9 cellular contexts compared by ENCODE assay signal in genomic region chr6:35148167-35148741, GRCh38. TPM values are rescaled to one million over a fixed set of nuclear protein-coding genes. Genes with fewer than 3 reads are reported as not detected.
DNase-seq lines count a peak whose midpoint lies in the region; ATAC-seq, FAIRE-seq and TF ChIP-seq lines count a peak whose summit lies in the region.
"Had no signal": no experiment of that assay in that cellular context is flagged by ENCODE, and none has a peak within 500 bp of the region (broad histone marks: within the 10 kb centered on the region; RNA-seq: fewer than 3 reads in every experiment).

No MANE protein-coding gene starts in this region.

- no peak overlapping the region for H3K23ac ChIP-seq in H1 (ENCODE audit: insufficient read length)

- H3K79me2 ChIP-seq in H1 (ENCODE audit: control insufficient read depth in 1 of 2, insufficient read depth in 2 of 2, low read length in 2 of 2), result no peaks in the 10 kb centered on the region

- H4K91ac ChIP-seq in H1 (replicated peaks; ENCODE audit: insufficient read length, low read length), result no peak overlapping the region

- no peak overlapping the region for H2AFZ ChIP-seq in H1 (ENCODE audit: low read length)

- H4K8ac ChIP-seq in H1 (ENCODE audit: extremely low read depth, insufficient read depth, low read length), result no peak overlapping the region

- ATAC-seq in GM18868 (IDR thresholded peaks at IDR 0.05; ENCODE audit: unreplicated experiment) (peak; percentile 45), HG03108 (IDR thresholded peaks at IDR 0.05; ENCODE audit: unreplicated experiment) (no peak)

- no peak overlapping the region for H3K4ac ChIP-seq in H1 (replicated peaks; ENCODE audit: insufficient read length, low read depth, low read length)

- peak in 1 of 2 experiments; percentile 54; a peak in 1 of 3 replicates for TF ChIP-seq EP300 in H1 (IDR thresholded peaks at IDR 0.05; ENCODE audit: borderline replicate concordance in 1 of 2, low read depth in 2 of 2, low read length in 2 of 2)

- H2BK5ac ChIP-seq in H1 (ENCODE audit: low read depth, low read length), result no peak overlapping the region

- no peak overlapping the region for H4K5ac ChIP-seq in H1 (ENCODE audit: insufficient read length, low read depth, low read length)

- H2BK12ac ChIP-seq in H1 (ENCODE audit: low read depth, low read length), result no peak overlapping the region

- DNase-seq in RKO (ENCODE audit: low spot score) (peak; percentile 66), H1 (ENCODE audit: low read depth in 1 of 2, low spot score in 2 of 2) (peak; percentile 60 to 70), mucosa of gallbladder (ENCODE audit: low spot score) (no peak), MV-4-11 (lab: John Stamatoyannopoulos, UW) (no peak), GM19239 (ENCODE audit: insufficient read length, low spot score) (no peak)

- TF ChIP-seq RAD21 in H1 (IDR thresholded peaks at IDR 0.05 in 1 of 2, conservative IDR thresholded peaks at IDR 0.05 in 1 of 2; ENCODE audit: low read depth in 2 of 2, low read length in 2 of 2), result peak in 1 of 2 experiments; percentile 13; a peak in 2 of 4 replicates

- H3K4me3 ChIP-seq in H1 (ENCODE audit: extremely low read depth in 1 of 4, insufficient read depth in 2 of 4, low read depth in 3 of 4, low read length in 4 of 4) (peak overlapping the region in 1 of 4 experiments; percentile 19; a peak in 2 of 8 replicates), skeletal muscle satellite cell (ENCODE audit: low read length) (peak overlapping the region; percentile 38)

- H3K36me3 ChIP-seq in H1 (ENCODE audit: control insufficient read depth in 2 of 4, insufficient read depth in 4 of 4, low read length in 3 of 4), result no peaks in the 10 kb centered on the region
- H3K36me3 ChIP-seq in skeletal muscle satellite cell (ENCODE audit: insufficient read depth, low read length), result no peaks in the 10 kb centered on the region

- peak overlapping the region; percentile 48 to 51 for H3K4me2 ChIP-seq in H1 (ENCODE audit: insufficient read depth in 1 of 2, low read depth in 2 of 2, low read length in 2 of 2)
- H3K4me2 ChIP-seq in skeletal muscle satellite cell (ENCODE audit: low read length), result peak overlapping the region; percentile 73

- H3K4me1 ChIP-seq in H1 (replicated peaks in 1 of 4; ENCODE audit: control insufficient read depth in 3 of 4, insufficient read depth in 4 of 4, low read length in 3 of 4), result peaks cover 0 to 10% (median 7%) of the 10 kb centered on the region in 4 experiments; a peak in 5 of 7 replicates
- peaks cover 52% of the 10 kb centered on the region for H3K4me1 ChIP-seq in skeletal muscle satellite cell (ENCODE audit: control insufficient read depth, insufficient read depth, low read length)

- POLR2A ChIA-PET in H1 (lab: Charles Lee; ENCODE audit: partially characterized antibody), result interaction anchor here (0.9 to 1.3 kb wide), 5 partner anchors 24 to 91 kb away, joined by 3 to 4 read pairs (median 3); no protein-coding TSS in a partner anchor

- no peak overlapping the region for H2BK20ac ChIP-seq in H1 (ENCODE audit: low read length)

- no peak overlapping the region for H2AK5ac ChIP-seq in H1 (ENCODE audit: low read depth, low read length)

- H3K27me3 ChIP-seq in H1 (replicated peaks in 1 of 4; ENCODE audit: control insufficient read depth in 3 of 4, extremely low read depth in 1 of 4, insufficient read depth in 3 of 4, low read length in 3 of 4) (peaks cover 0 to 14% (median 9%) of the 10 kb centered on the region in 4 experiments; a peak in 4 of 7 replicates), skeletal muscle satellite cell (ENCODE audit: control insufficient read depth, insufficient read depth, low read length) (no peaks in the 10 kb centered on the region)

- H3K14ac ChIP-seq in H1 (ENCODE audit: insufficient read length), result no peak overlapping the region

- H3K56ac ChIP-seq in H1 (replicated peaks; ENCODE audit: insufficient read length, low read depth, low read length), result no peak overlapping the region

- H2BK120ac ChIP-seq in H1 (replicated peaks; ENCODE audit: low read depth, low read length), result no peak overlapping the region

- FAIRE-seq in H1 (lab: Jason Lieb, UNC) (peak; percentile 95), GM19239 (lab: Jason Lieb, UNC) (no peak)

- no peak for TF ChIP-seq POLR2A in H1 (IDR thresholded peaks at IDR 0.05; ENCODE audit: control extremely low read depth in 1 of 2, low read depth in 2 of 2, low read length in 2 of 2)

- no peak overlapping the region for H2BK15ac ChIP-seq in H1 (ENCODE audit: low read length)

- H3K9me3 ChIP-seq in H1 (ENCODE audit: insufficient read depth in 2 of 2, low read depth in 1 of 2, low read length in 1 of 2), result no peaks in the 10 kb centered on the region
- no peaks in the 10 kb centered on the region for H3K9me3 ChIP-seq in skeletal muscle satellite cell (replicated peaks; ENCODE audit: low read length)

- 5% methylated on average over 8 of the region's 8 CpGs; no CpG with 5 or more reads in 1 of the 2 experiments for WGBS in H1 (ENCODE audit: extremely low coverage in 1 of 2, insufficient coverage in 1 of 2, insufficient read length in 1 of 2, insufficient replicate concordance in 2 of 2, low coverage in 1 of 2, low lambda C conversion rate in 2 of 2, missing lambda C conversion rate in 1 of 2), 2 experiments

- CTCF ChIA-PET in H1 (lab: Charles Lee; ENCODE audit: partially characterized antibody), result interaction anchor here (0.6 to 7.3 kb wide), 17 partner anchors 10 to 495 kb away, joined by 3 to 118 read pairs (median 4); no protein-coding TSS in a partner anchor

- no peak overlapping the region for H3K9ac ChIP-seq in H1 (replicated peaks in 1 of 4; ENCODE audit: extremely low read depth in 1 of 4, low read depth in 3 of 4, low read length in 3 of 4)
- H3K9ac ChIP-seq in skeletal muscle satellite cell (ENCODE audit: low read depth, low read length), result peak overlapping the region; percentile 3

- no peaks in the 10 kb centered on the region; the same call in 1 of the 2 replicates for H3K23me2 ChIP-seq in H1 (ENCODE audit: low read depth, low read length)

- H3K18ac ChIP-seq in H1 (ENCODE audit: extremely low read depth, low read length), result no peak overlapping the region

- no peaks in the 10 kb centered on the region for H3K79me1 ChIP-seq in H1 (ENCODE audit: low read depth, low read length)

- H4K20me1 ChIP-seq in H1 (replicated peaks in 1 of 2; ENCODE audit: control insufficient read depth in 1 of 2, insufficient read depth in 2 of 2, low read length in 2 of 2), result no peaks in the 10 kb centered on the region

- no peak for TF ChIP-seq CTCF in H1 (IDR thresholded peaks at IDR 0.05; ENCODE audit: control extremely low read depth in 1 of 3, insufficient read depth in 1 of 3, low read depth in 1 of 3, low read length in 3 of 3)

- no peak overlapping the region for H3K27ac ChIP-seq in H1 (ENCODE audit: low read depth, low read length)

TF ChIP-seq in H1, 55 proteins besides CTCF, POLR2A, EP300 and RAD21 (continues in another document):
- TF ChIP-seq E2F6 (IDR thresholded peaks at IDR 0.05), result no peak
- no peak for TF ChIP-seq SP2 (IDR thresholded peaks at IDR 0.05; ENCODE audit: low read length)

RNA-seq across cellular contexts. Expression of gene TCP11, which starts 7.1 kb away (rescaled TPM):
- total RNA-seq in H1 (2021; fragmentation: NEBNext Ultra II Directional; extraction: Animal tissue kit (Norgen Biotek cat#: 25700)), result not detected in 2 replicates
- 0.11 and 0.22 TPM in 2 replicates for polyA plus RNA-seq in H1 (2011; rRNA removed)
- not detected for polyA plus RNA-seq in H1 (2011; cell fraction: cytosol; rRNA removed)
- polyA plus RNA-seq in H1 (2011; cell fraction: nucleus; rRNA removed), result not detected
- not detected in 4 replicates for polyA plus RNA-seq in H1 (2012, experiment 1 of 2)
- polyA plus RNA-seq in H1 (2012, experiment 2 of 2), result not detected
- polyA plus RNA-seq in H1 (2013, experiment 1 of 2), result 0.10 TPM
- not detected for polyA plus RNA-seq in H1 (2013, experiment 2 of 2)
- not detected in 2 replicates for polyA minus RNA-seq in H1 (2011; rRNA and poly(A)+ RNA removed)
- not detected for polyA minus RNA-seq in H1 (2011; cell fraction: cytosol; rRNA and poly(A)+ RNA removed)
- not detected for polyA minus RNA-seq in H1 (2011; cell fraction: nucleus; rRNA and poly(A)+ RNA removed)
- total RNA-seq in skeletal muscle satellite cell (2012; rRNA removed), result 0.25 and 0.44 TPM in 2 replicates
- not detected for total RNA-seq in mucosa of gallbladder
- total RNA-seq: NCI-H460 had no signal

Comparison
In these comparisons a context has a peak if more than half of its experiments do, and no peak if none do; other contexts are left out.
1. DNase-seq: peak in RKO (single experiment) and H1 (2 of 2); none in mucosa of gallbladder (single experiment), MV-4-11 (single experiment) and GM19239 (single experiment).